Comparison of ENCODE assay signal across 1 cellular context in the genomic region with DNA sequence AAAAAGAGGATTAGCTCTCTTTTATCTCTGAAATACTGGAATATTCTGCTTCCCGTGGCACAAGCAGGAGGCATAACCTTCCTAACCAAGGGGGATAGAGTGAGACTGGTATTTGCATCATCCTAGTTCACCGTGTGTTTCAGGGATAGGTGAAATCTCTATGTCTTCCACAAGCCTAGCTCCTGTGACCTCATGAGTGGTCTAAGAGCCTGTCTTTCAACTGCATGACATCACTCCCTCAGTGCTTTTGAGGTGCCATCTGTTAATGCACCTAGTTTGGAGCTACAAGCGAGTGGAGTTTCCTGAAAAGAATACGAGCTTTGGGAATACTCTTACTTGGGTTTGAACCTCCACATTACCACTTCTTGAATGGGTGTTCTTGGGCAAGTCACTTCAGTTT.
A peak's percentile ranks its signal among the peaks of the same experiment; 100 is the strongest.
TF ChIP-seq lines count a peak whose summit lies in the region.

No MANE protein-coding gene starts in this region.

TF ChIP-seq in H1, 55 proteins besides CTCF, POLR2A, EP300 and RAD21:
- TF ChIP-seq CREB1 (IDR thresholded peaks at IDR 0.05): 0 out of 2 replicates have a peak, but pooled peaks have one; percentile 31
- TF ChIP-seq, protein P1, sequence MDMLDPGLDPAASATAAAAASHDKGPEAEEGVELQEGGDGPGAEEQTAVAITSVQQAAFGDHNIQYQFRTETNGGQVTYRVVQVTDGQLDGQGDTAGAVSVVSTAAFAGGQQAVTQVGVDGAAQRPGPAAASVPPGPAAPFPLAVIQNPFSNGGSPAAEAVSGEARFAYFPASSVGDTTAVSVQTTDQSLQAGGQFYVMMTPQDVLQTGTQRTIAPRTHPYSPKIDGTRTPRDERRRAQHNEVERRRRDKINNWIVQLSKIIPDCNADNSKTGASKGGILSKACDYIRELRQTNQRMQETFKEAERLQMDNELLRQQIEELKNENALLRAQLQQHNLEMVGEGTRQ (IDR thresholded peaks at IDR 0.05; ENCODE audit: low read length): no peak
